In genomic region chr4:13545394-13545808, GRCh38 we compare ENCODE assay signal across 8 cellular contexts. TPM values are rescaled to one million over a fixed set of nuclear protein-coding genes. Genes with fewer than 3 reads are reported as not detected.
DNase-seq lines count a peak whose midpoint lies in the region; ATAC-seq, FAIRE-seq and TF ChIP-seq lines count a peak whose summit lies in the region.

No MANE protein-coding gene starts in this region.

- H3K9ac ChIP-seq in K562 (ENCODE audit: insufficient read depth in 1 of 2, low read depth in 2 of 2, low read length in 2 of 2) (0 out of 4 replicates have a peak overlapping the region, but pooled peaks of 1 of the 2 experiments have one; percentile 70), muscle layer of colon (ENCODE audit: low read length) (peak overlapping the region; percentile 90)

- no peak for TF ChIP-seq CTCF in A549 (IDR thresholded peaks at IDR 0.05)
- TF ChIP-seq CTCF in HEK293 (tag by site-specific recombination; IDR thresholded peaks at IDR 0.05): no peak
- TF ChIP-seq CTCF in K562 (IDR thresholded peaks at IDR 0.05 in 2 of 3, conservative IDR thresholded peaks at IDR 0.05 in 1 of 3; ENCODE audit: insufficient read depth in 2 of 3, low read depth in 1 of 3, low read length in 3 of 3): no peak
- TF ChIP-seq CTCF in uterus (IDR thresholded peaks at IDR 0.05): no peak

- peak overlapping the region; percentile 98 for H2AFZ ChIP-seq in K562 (ENCODE audit: low read depth, low read length)

- no peaks in the 10 kb centered on the region for H3K79me2 ChIP-seq in K562 (ENCODE audit: control insufficient read depth, insufficient read depth, low read length)

- ATAC-seq in A549: no peak
- ATAC-seq in K562: no peak
- ATAC-seq in GM19455 (IDR thresholded peaks at IDR 0.05; ENCODE audit: unreplicated experiment): no peak

- CTCF ChIA-PET in A549 (lab: Yijun Ruan, JAX) (no interaction called here), HEK293 (lab: Yijun Ruan, JAX) (no interaction called here), K562 (lab: Yijun Ruan, JAX; ENCODE audit: low intra/inter-chr PET ratio) (no interaction called here)

- in situ Hi-C loops in K562 (cut with MboI): loop anchor here (5.0 kb wide), 1 partner anchor 698 kb away; no protein-coding TSS in a partner anchor

- H3K4me1 ChIP-seq in A549 (no peaks in the 10 kb centered on the region; the same call in 2 of the 3 replicates), HEK293 (ENCODE audit: control insufficient read depth, insufficient read depth, low read length) (no peaks in the 10 kb centered on the region), K562 (replicated peaks in 1 of 2; ENCODE audit: control insufficient read depth in 2 of 2, insufficient read depth in 2 of 2, low read length in 2 of 2) (peaks cover 2 to 31% of the 10 kb centered on the region in 2 experiments; a peak in 4 of 5 replicates), muscle layer of colon (ENCODE audit: insufficient read depth, low read length) (peaks cover 41% of the 10 kb centered on the region), uterus (peaks cover 0 to 11% of the 10 kb centered on the region in 2 donors)

- peak overlapping the region; percentile 74 for H3K4me3 ChIP-seq in A549
- H3K4me3 ChIP-seq in HEK293 (ENCODE audit: low read depth, low read length): no peak overlapping the region
- peak overlapping the region; percentile 83 for H3K4me3 ChIP-seq in K562
- H3K4me3 ChIP-seq in muscle layer of colon (ENCODE audit: low read depth in 1 of 2, low read length in 2 of 2): peak overlapping the region; percentile 92 to 94
- H3K4me3 ChIP-seq in uterus: peak overlapping the region in 1 of 2 donors; percentile 32

- no peak for TF ChIP-seq RAD21 in A549 (conservative IDR thresholded peaks at IDR 0.05 in 1 of 2, IDR thresholded peaks at IDR 0.05 in 1 of 2)
- no peak for TF ChIP-seq RAD21 in K562 (CRISPR knock-in tag; conservative IDR thresholded peaks at IDR 0.05 in 1 of 2, IDR thresholded peaks at IDR 0.05 in 1 of 2)

- FAIRE-seq in A549 (lab: Jason Lieb, UNC): no peak
- FAIRE-seq in K562 (lab: Jason Lieb, UNC): no peak

- WGBS in A549 (ENCODE audit: missing lambda C conversion rate): 2% methylated on average over 8 of the region's 8 CpGs
- 34% methylated on average over 8 of the region's 8 CpGs for WGBS in K562 (ENCODE audit: insufficient coverage, low coverage, missing lambda C conversion rate)

- H3K4me2 ChIP-seq in A549 (peak overlapping the region; percentile 97), K562 (ENCODE audit: insufficient read depth, low read length) (peak overlapping the region; percentile 83)

- TF ChIP-seq POLR2A in A549 (IDR thresholded peaks at IDR 0.05; ENCODE audit: low read length) (no peak), K562 (conservative IDR thresholded peaks at IDR 0.05) (no peak), uterus (IDR thresholded peaks at IDR 0.05) (no peak)

- POLR2A ChIA-PET in A549 (lab: Yijun Ruan, JAX) (no interaction called here), HEK293 (lab: Yijun Ruan, JAX) (no interaction called here), K562 (lab: Yijun Ruan, JAX) (no interaction called here)

- peaks cover 0 to 7% of the 10 kb centered on the region in 2 experiments; a peak in 1 of 3 replicates for H3K36me3 ChIP-seq in HEK293 (ENCODE audit: control insufficient read depth in 2 of 2, insufficient read depth in 1 of 2, low read length in 2 of 2)
- H3K36me3 ChIP-seq in K562 (ENCODE audit: control insufficient read depth, insufficient read depth, low read length): no peaks in the 10 kb centered on the region
- no peaks in the 10 kb centered on the region for H3K36me3 ChIP-seq in muscle layer of colon (ENCODE audit: insufficient read depth, low read length)
- no peaks in the 10 kb centered on the region for H3K36me3 ChIP-seq in uterus

- H3K27me3 ChIP-seq in K562 (ENCODE audit: control insufficient read depth in 2 of 2, insufficient read depth in 2 of 2, low read length in 2 of 2): peaks cover 0 to 13% of the 10 kb centered on the region in 2 experiments; a peak in 2 of 5 replicates
- H3K27me3 ChIP-seq in muscle layer of colon (ENCODE audit: control insufficient read depth in 1 of 2, insufficient read depth in 2 of 2, low read length in 2 of 2): peaks cover 0 to 13% of the 10 kb centered on the region in 2 donors
- H3K27me3 ChIP-seq in uterus: peaks cover 37 to 56% of the 10 kb centered on the region in 2 donors

- intact Hi-C loops in K562 (cut with micrococcal nuclease): loop anchor here (5.0 kb wide), 2 partner anchors 63 to 113 kb away; partner anchors contain the start of gene RAB28
- intact Hi-C loops in uterus (cut with DNase I; ENCODE audit: low total_unique reads): loop anchor here (5.0 kb wide), 1 partner anchor 693 kb away; no protein-coding TSS in a partner anchor

- no peaks in the 10 kb centered on the region for H4K20me1 ChIP-seq in K562 (replicated peaks; ENCODE audit: control insufficient read depth, insufficient read depth, low read length)

- H3K9me1 ChIP-seq in K562 (ENCODE audit: control insufficient read depth, insufficient read depth, low read length): no peaks in the 10 kb centered on the region

- DNase-seq in A549 (ENCODE audit: low read depth in 1 of 2, low spot score in 1 of 2): no peak
- no peak for DNase-seq in K562 (ENCODE audit: extremely low read depth in 1 of 4, low spot score in 3 of 4)
- no peak for DNase-seq in amniotic stem cell (lab: John Stamatoyannopoulos, UW)
- DNase-seq in uterus: no peak
- DNase-seq in occipital lobe (lab: John Stamatoyannopoulos, UW): no peak

- H3K9me3 ChIP-seq in A549 (no peaks in the 10 kb centered on the region), HEK293 (ENCODE audit: control insufficient read depth, insufficient read depth, low read depth, low read length) (no peaks in the 10 kb centered on the region), K562 (replicated peaks; ENCODE audit: control insufficient read depth, insufficient read depth, low read depth, low read length) (peaks cover 4% of the 10 kb centered on the region; the same call in 1 of the 2 replicates), muscle layer of colon (ENCODE audit: low read length) (no peaks in the 10 kb centered on the region), uterus (no peaks in the 10 kb centered on the region)

- H3K27ac ChIP-seq in A549 (peak overlapping the region; percentile 10 to 23; a peak in 2 of 6 replicates), HEK293 (ENCODE audit: extremely low read depth, low read depth, low read length) (no peak overlapping the region), K562 (ENCODE audit: extremely low read depth, low read depth, low read length) (no peak overlapping the region; the same call in 2 of the 3 replicates), muscle layer of colon (ENCODE audit: low read depth, low read length) (peak overlapping the region; percentile 95), uterus (no peak overlapping the region)

- no TSS peak for BruUV-seq in K562 (replicated peaks; lab: Mats Ljungman, UMichigan)

- TF ChIP-seq EP300 in A549 (IDR thresholded peaks at IDR 0.05) (no peak), K562 (IDR thresholded peaks at IDR 0.05; ENCODE audit: low read length) (no peak)

TF ChIP-seq in A549, 52 proteins besides CTCF, POLR2A, EP300 and RAD21 (continues in another document):
- no peak for TF ChIP-seq MYC (IDR thresholded peaks at IDR 0.05; ENCODE audit: borderline replicate concordance, low read length)
- TF ChIP-seq HOXB13 (CRISPR knock-in tag; IDR thresholded peaks at IDR 0.05; ENCODE audit: low read depth): no peak
- no peak for TF ChIP-seq EHF (CRISPR knock-in tag; IDR thresholded peaks at IDR 0.05)
- TF ChIP-seq HDAC2 (IDR thresholded peaks at IDR 0.05): no peak
- no peak for TF ChIP-seq SREBF2 (IDR thresholded peaks at IDR 0.05)
- no peak for TF ChIP-seq CBX8 (IDR thresholded peaks at IDR 0.05)

TF ChIP-seq in HEK293, 187 proteins besides CTCF, POLR2A, EP300 and RAD21 (continues in another document):
- TF ChIP-seq SETDB1 (IDR thresholded peaks at IDR 0.05; ENCODE audit: insufficient read length, low read length) (peak; percentile 45), ZEB2 (tag by site-specific recombination; IDR thresholded peaks at IDR 0.05) (0 out of 2 replicates have a peak, but pooled peaks have one; percentile 6), ZNF514 (tag by site-specific recombination; IDR thresholded peaks at IDR 0.05) (no peak), ZNF544 (tag by site-specific recombination; IDR thresholded peaks at IDR 0.05) (no peak), KLF1 (tag by site-specific recombination; IDR thresholded peaks at IDR 0.05) (no peak)

TF ChIP-seq in K562, 482 proteins besides CTCF, POLR2A, EP300 and RAD21 (continues in another document):
- TF ChIP-seq ZNF785 (CRISPR knock-in tag; IDR thresholded peaks at IDR 0.05): no peak

RNA-seq across cellular contexts. Expression of gene NKX3-2, which starts 1.1 kb away (rescaled TPM):
- polyA plus RNA-seq in A549 (2011; rRNA removed) (0.06 and 0.09 TPM in 2 replicates), A549 (2017; fragmentation: RNase III; extraction: RNeasy Plus Mini Kit Qiagen cat#74134 plus additional on column Dnase treatment) (0.17 to 0.44 TPM (median 0.38 TPM) in 3 replicates), K562 (2011; rRNA removed) (0.22 and 0.49 TPM in 2 replicates), K562 (2014; fragmentation: Illumina TruSeq; extraction: Trizol) (0.16 and 0.26 TPM in 2 replicates), K562 (2014; fragmentation: Nextera tagmentation; extraction: Ambion mirVana) (under 1 TPM in 1 of 2 experiments, not detected in 1; 0.03 TPM), K562 (2014; rRNA removed) (0.81 and 1.1 TPM in 2 replicates)
- polyA plus RNA-seq in A549 (2012; cell fraction: cytosol; rRNA removed): 0.08 and 0.14 TPM in 2 replicates
- 0.22 and 0.24 TPM in 2 replicates for polyA plus RNA-seq in A549 (2012; cell fraction: nucleus; rRNA removed)
- polyA minus RNA-seq in A549 (2011; rRNA and poly(A)+ RNA removed): 0.15 TPM in 1 of 2 replicates, not detected in the other
- 0.42 and 0.74 TPM in 2 replicates for total RNA-seq in K562 (2011; cell fraction: chromatin; rRNA removed; ENCODE audit: low replicate concordance)
- total RNA-seq in K562 (2011; cell fraction: nucleolus; rRNA removed): 0.79 and 1.0 TPM in 2 replicates
- total RNA-seq in K562 (2011; cell fraction: nucleoplasm; rRNA removed): 0.51 and 0.61 TPM in 2 replicates
- total RNA-seq in K562 (2014; rRNA removed) (0.32 and 0.73 TPM in 2 replicates), K562 (2014; rRNA removed; fragmentation: Illumina TruSeq; extraction: Trizol) (0.06 and 0.15 TPM in 2 replicates), K562 (2015; rRNA removed; fragmentation: Illumina TruSeq; extraction: Trizol) (0.54 and 0.60 TPM in 2 replicates), K562 (2021) (0.69 and 0.85 TPM in 2 replicates), uterus (1 to 10 TPM in 1 of 4 donors, under 1 TPM in 1, not detected in 2; 0.62 to 1.2 TPM), occipital lobe (not detected)
- polyA plus RNA-seq in K562 (2011; cell fraction: cytosol; rRNA removed): 0.51 and 0.52 TPM in 2 replicates
- polyA plus RNA-seq in K562 (2011; cell fraction: nucleus; rRNA removed): 1.9 and 2.1 TPM in 2 replicates
- polyA plus RNA-seq in K562 (2012): 0.84 and 0.85 TPM in 2 replicates
- polyA minus RNA-seq in K562 (2011; rRNA and poly(A)+ RNA removed): 0.11 and 0.12 TPM in 2 replicates
- 0.29 and 0.46 TPM in 2 replicates for polyA minus RNA-seq in K562 (2011; cell fraction: cytosol; rRNA and poly(A)+ RNA removed)
- polyA minus RNA-seq in K562 (2011; cell fraction: nucleus; rRNA and poly(A)+ RNA removed): 0.40 and 1.00 TPM in 2 replicates

Comparison
In these comparisons a context has a peak if more than half of its experiments do, and no peak if none do; other contexts are left out.
1. H3K27ac ChIP-seq: peak in A549 (2 of 2) and muscle layer of colon (single experiment); none in HEK293 (single experiment), K562 (single experiment) and uterus (0 of 2).